ENCODE assay signal across 8 cellular contexts in genomic region chr22:37197451-37198289, GRCh38. TPM values are rescaled to one million over a fixed set of nuclear protein-coding genes. Genes with fewer than 3 reads are reported as not detected.
DNase-seq lines count a peak whose midpoint lies in the region; ATAC-seq and TF ChIP-seq lines count a peak whose summit lies in the region.

No MANE protein-coding gene starts in this region.

- CTCF ChIA-PET in activated CD8-positive, alpha-beta memory T cell treated with anti-CD3 and anti-CD28 coated beads, Interleukin-2, amount 10 ng/mL, durations not matched to agents 7 days and 5 days (lab: Charles Lee): interaction anchor here (0.8 to 6.0 kb wide), 24 partner anchors 11 to 324 kb away, joined by 3 to 150 read pairs (median 6); partner anchors contain the start of genes C1QTNF6, IL2RB and KCTD17
- CTCF ChIA-PET in activated B cell treated with CpG ODN at 0.5 μM for 24 hours (lab: Charles Lee): interaction anchor here (0.9 to 4.4 kb wide), 13 partner anchors 21 to 415 kb away, joined by 3 to 64 read pairs (median 5); partner anchors contain the start of gene RAC2

- peaks cover 49% of the 10 kb centered on the region for H3K4me1 Mint-ChIP-seq in activated CD8-positive, alpha-beta memory T cell treated with anti-CD3 and anti-CD28 coated beads, Interleukin-2, amount 10 ng/mL, durations not matched to agents 7 days and 5 days
- H3K4me1 Mint-ChIP-seq in activated B cell treated with CpG ODN at 0.5 μM for 24 hours: peaks cover 36% of the 10 kb centered on the region

- H3K4me3 ChIP-seq in gastroesophageal sphincter (peak overlapping the region in 1 of 2 donors; percentile 76), rectal smooth muscle tissue (ENCODE audit: low read length) (peak overlapping the region; percentile 45)

- no peaks in the 10 kb centered on the region for H3K9me3 Mint-ChIP-seq in activated CD8-positive, alpha-beta memory T cell treated with anti-CD3 and anti-CD28 coated beads, Interleukin-2, amount 10 ng/mL, durations not matched to agents 7 days and 5 days (ENCODE audit: low read depth)
- H3K9me3 Mint-ChIP-seq in activated B cell treated with CpG ODN at 0.5 μM for 24 hours: no peaks in the 10 kb centered on the region

- whole genome bisulfite sequencing in gastroesophageal sphincter (ENCODE audit: low coverage in 1 of 2), 2 donors: 30% methylated on average over 2 of the region's 12 CpGs; no CpG with 5 or more reads in 1 of the 2 donors

- no peak for ATAC-seq in activated CD8-positive, alpha-beta memory T cell treated with anti-CD3 and anti-CD28 coated beads, Interleukin-2, amount 10 ng/mL, durations not matched to agents 7 days and 5 days
- ATAC-seq in activated B cell treated with CpG ODN at 0.5 μM for 24 hours (ENCODE audit: low read depth) (no peak), gastroesophageal sphincter (peak; percentile 52), GM18498 (IDR thresholded peaks at IDR 0.05; ENCODE audit: unreplicated experiment) (no peak), HG02571 (IDR thresholded peaks at IDR 0.05; ENCODE audit: unreplicated experiment) (no peak), GM21526 (IDR thresholded peaks at IDR 0.05; ENCODE audit: low FRiP score, unreplicated experiment) (no peak)

- DNase-seq in activated CD8-positive, alpha-beta memory T cell treated with anti-CD3 and anti-CD28 coated beads, Interleukin-2, amount 10 ng/mL, durations not matched to agents 7 days and 5 days: no peak
- DNase-seq in activated CD8-positive, alpha-beta memory T cell treated with anti-CD3 and anti-CD28 coated beads, Interleukin-2, amount 50 U/mL, for 4 hours: no peak
- no peak for DNase-seq in activated B cell treated with CpG ODN at 0.5 μM for 24 hours

- H3K4me1 ChIP-seq in gastroesophageal sphincter (peaks cover 16 to 42% (median 31%) of the 10 kb centered on the region in 3 donors), rectal smooth muscle tissue (ENCODE audit: control insufficient read depth, insufficient read depth, low read length) (peaks cover 21% of the 10 kb centered on the region)

- H3K4me3 Mint-ChIP-seq in activated CD8-positive, alpha-beta memory T cell treated with anti-CD3 and anti-CD28 coated beads, Interleukin-2, amount 10 ng/mL, durations not matched to agents 7 days and 5 days: peak overlapping the region; percentile 80
- peak overlapping the region; percentile 87 for H3K4me3 Mint-ChIP-seq in activated B cell treated with CpG ODN at 0.5 μM for 24 hours

- H3K27ac ChIP-seq in gastroesophageal sphincter: peak overlapping the region; percentile 81 to 97 (median 94)
- peak overlapping the region; percentile 89 for H3K27ac ChIP-seq in rectal smooth muscle tissue (ENCODE audit: low read depth, low read length)

- no peak for TF ChIP-seq EP300 in gastroesophageal sphincter (IDR thresholded peaks at IDR 0.05)

- peak overlapping the region; percentile 45 for H3K9ac ChIP-seq in rectal smooth muscle tissue (ENCODE audit: low read length)

- no peaks in the 10 kb centered on the region for H3K9me3 ChIP-seq in gastroesophageal sphincter

- no peak for TF ChIP-seq POLR2A in gastroesophageal sphincter (IDR thresholded peaks at IDR 0.05)

- peaks cover 6% of the 10 kb centered on the region for H3K36me3 Mint-ChIP-seq in activated CD8-positive, alpha-beta memory T cell treated with anti-CD3 and anti-CD28 coated beads, Interleukin-2, amount 10 ng/mL, durations not matched to agents 7 days and 5 days
- H3K36me3 Mint-ChIP-seq in activated B cell treated with CpG ODN at 0.5 μM for 24 hours (ENCODE audit: low read depth): peaks cover 1% of the 10 kb centered on the region

- H3K27me3 Mint-ChIP-seq in activated CD8-positive, alpha-beta memory T cell treated with anti-CD3 and anti-CD28 coated beads, Interleukin-2, amount 10 ng/mL, durations not matched to agents 7 days and 5 days: no peaks in the 10 kb centered on the region
- H3K27me3 Mint-ChIP-seq in activated B cell treated with CpG ODN at 0.5 μM for 24 hours: no peaks in the 10 kb centered on the region

- H3K27me3 ChIP-seq in gastroesophageal sphincter (no peaks in the 10 kb centered on the region), rectal smooth muscle tissue (ENCODE audit: control insufficient read depth, insufficient read depth, low read length) (no peaks in the 10 kb centered on the region)

- H3K36me3 ChIP-seq in gastroesophageal sphincter (no peaks in the 10 kb centered on the region), rectal smooth muscle tissue (ENCODE audit: control insufficient read depth, insufficient read depth, low read length) (no peaks in the 10 kb centered on the region)

- POLR2A ChIA-PET in activated B cell treated with CpG ODN at 0.5 μM for 24 hours (lab: Charles Lee): interaction anchor here (0.6 to 5.8 kb wide), 9 partner anchors 8 to 78 kb away, joined by 3 to 98 read pairs (median 23); partner anchors contain the start of gene RAC2

- TF ChIP-seq CTCF in activated B cell treated with CpG ODN at 0.5 μM for 24 hours (IDR thresholded peaks at IDR 0.05): no peak
- TF ChIP-seq CTCF in gastroesophageal sphincter (IDR thresholded peaks at IDR 0.05): no peak

- intact Hi-C loops in activated B cell treated with CpG ODN at 0.5 μM for 24 hours (cut with micrococcal nuclease): loop anchor here (1.0 to 10.0 kb wide), 8 partner anchors 119 to 653 kb away; partner anchors contain the start of genes IFT27 and NCF4

- peak overlapping the region; percentile 94 for H3K27ac Mint-ChIP-seq in activated CD8-positive, alpha-beta memory T cell treated with anti-CD3 and anti-CD28 coated beads, Interleukin-2, amount 10 ng/mL, durations not matched to agents 7 days and 5 days
- H3K27ac Mint-ChIP-seq in activated B cell treated with CpG ODN at 0.5 μM for 24 hours: peak overlapping the region; percentile 94

RNA-seq across cellular contexts. Expression of gene C1QTNF6, which starts 9.6 kb away (rescaled TPM):
- total RNA-seq in activated CD8-positive, alpha-beta memory T cell treated with anti-CD3 and anti-CD28 coated beads, Interleukin-2, amount 10 ng/mL, durations not matched to agents 7 days and 5 days: 1 to 10 TPM; 6.7 to 7.4 TPM
- total RNA-seq in activated B cell treated with CpG ODN at 0.5 μM for 24 hours (5.2 and 8.2 TPM in 2 replicates), gastroesophageal sphincter (1 to 10 TPM in 2 of 4 donors, under 1 TPM in 2; 0.69 to 1.6 (median 1.1) TPM)

RNA-seq across cellular contexts. Expression of gene SSTR3, which starts 14.6 kb away (rescaled TPM):
- total RNA-seq in activated CD8-positive, alpha-beta memory T cell treated with anti-CD3 and anti-CD28 coated beads, Interleukin-2, amount 10 ng/mL, durations not matched to agents 7 days and 5 days: 1 to 10 TPM; 1.3 to 2.2 TPM
- 1.7 and 1.8 TPM in 2 replicates for total RNA-seq in activated B cell treated with CpG ODN at 0.5 μM for 24 hours
- total RNA-seq in gastroesophageal sphincter: not detected

RNA-seq across cellular contexts. Expression of gene RAC2, which starts 46.4 kb away (rescaled TPM):
- total RNA-seq in activated CD8-positive, alpha-beta memory T cell treated with anti-CD3 and anti-CD28 coated beads, Interleukin-2, amount 10 ng/mL, durations not matched to agents 7 days and 5 days: 100 to 1,000 TPM; 834 to 907 TPM
- total RNA-seq in activated B cell treated with CpG ODN at 0.5 μM for 24 hours (518 and 557 TPM in 2 replicates), gastroesophageal sphincter (10 to 100 TPM in 1 of 4 donors, 1 to 10 TPM in 3; 2.0 to 11.3 (median 6.4) TPM)

RNA-seq across cellular contexts. Expression of gene IL2RB, which starts 48.0 kb away (rescaled TPM):
- total RNA-seq in activated CD8-positive, alpha-beta memory T cell treated with anti-CD3 and anti-CD28 coated beads, Interleukin-2, amount 10 ng/mL, durations not matched to agents 7 days and 5 days: 100 to 1,000 TPM; 376 to 468 TPM
- total RNA-seq in activated B cell treated with CpG ODN at 0.5 μM for 24 hours: 11.0 and 12.7 TPM in 2 replicates
- total RNA-seq in gastroesophageal sphincter: 1 to 10 TPM in 1 of 4 donors, under 1 TPM in 3; 0.07 to 3.1 (median 0.29) TPM

Comparison
In these comparisons a context has a peak if more than half of its experiments do, and no peak if none do; other contexts are left out.
1. RNA of gene RAC2, which starts 46.4 kb away (total RNA-seq): 834 to 907 TPM in activated CD8-positive, alpha-beta memory T cell treated with anti-CD3 and anti-CD28 coated beads, Interleukin-2, amount 10 ng/mL, durations not matched to agents 7 days and 5 days and 518 to 557 TPM in activated B cell treated with CpG ODN at 0.5 μM for 24 hours; 2.0 to 11.3 TPM in gastroesophageal sphincter; every median in the first group is over 10 times any median in the second.